In genomic region chr12:73240110-73240509, GRCh38 we compare ENCODE assay signal across 2 cellular contexts.
TF ChIP-seq lines count a peak whose summit lies in the region.

No MANE protein-coding gene starts in this region.

TF ChIP-seq in HepG2, 621 proteins besides CTCF, POLR2A, EP300 and RAD21 (continued from another document):
- no peak for TF ChIP-seq ZNF142 (CRISPR knock-in tag; IDR thresholded peaks at IDR 0.05)
- no peak for TF ChIP-seq CC2D1A (CRISPR knock-in tag; IDR thresholded peaks at IDR 0.05)
- no peak for TF ChIP-seq ZSCAN30 (CRISPR knock-in tag; IDR thresholded peaks at IDR 0.05)
- TF ChIP-seq ZNF737 (CRISPR knock-in tag; IDR thresholded peaks at IDR 0.05; ENCODE audit: borderline replicate concordance) = no peak
- no peak for TF ChIP-seq HOXD1 (CRISPR knock-in tag; IDR thresholded peaks at IDR 0.05)
- no peak for TF ChIP-seq HMGXB4 (CRISPR knock-in tag; IDR thresholded peaks at IDR 0.05; ENCODE audit: borderline replicate concordance in 1 of 2, low read depth in 1 of 2)
- TF ChIP-seq SAFB2 (CRISPR knock-in tag; IDR thresholded peaks at IDR 0.05; ENCODE audit: borderline replicate concordance, low read depth) = no peak
- TF ChIP-seq ZNF512 (CRISPR knock-in tag; IDR thresholded peaks at IDR 0.05) = no peak
- TF ChIP-seq ATF3 (CRISPR knock-in tag; IDR thresholded peaks at IDR 0.05) = no peak
- TF ChIP-seq SP2 (CRISPR knock-in tag; IDR thresholded peaks at IDR 0.05) = no peak
- TF ChIP-seq HMG20B (CRISPR knock-in tag; conservative IDR thresholded peaks at IDR 0.05) = no peak
- no peak for TF ChIP-seq RARA (CRISPR knock-in tag; IDR thresholded peaks at IDR 0.05)
- TF ChIP-seq MAFK (conservative IDR thresholded peaks at IDR 0.05 in 1 of 2, IDR thresholded peaks at IDR 0.05 in 1 of 2; ENCODE audit: low read length in 2 of 2) = peak; percentile 47 to 87
- no peak for TF ChIP-seq ZNF264 (CRISPR knock-in tag; IDR thresholded peaks at IDR 0.05)
- no peak for TF ChIP-seq ZBTB1 (CRISPR knock-in tag; IDR thresholded peaks at IDR 0.05; ENCODE audit: borderline replicate concordance)
- TF ChIP-seq MAFF (IDR thresholded peaks at IDR 0.05; ENCODE audit: low read depth, low read length) = peak; percentile 69

TF ChIP-seq in K562, 482 proteins besides CTCF, POLR2A, EP300 and RAD21 (continued from another document):
- TF ChIP-seq GATA2 (CRISPR knock-in tag; IDR thresholded peaks at IDR 0.05) (no peak), ZKSCAN3 (CRISPR knock-in tag; IDR thresholded peaks at IDR 0.05) (no peak), KDM1A (IDR thresholded peaks at IDR 0.05) (no peak), HDGF (IDR thresholded peaks at IDR 0.05) (no peak), AFF1 (IDR thresholded peaks at IDR 0.05; ENCODE audit: low read depth in 1 of 2, partially characterized antibody in 2 of 2) (no peak), PHTF2 (CRISPR knock-in tag; IDR thresholded peaks at IDR 0.05) (no peak), MAFF (IDR thresholded peaks at IDR 0.05; ENCODE audit: low read length) (peak; percentile 39; the same call in 1 of the 2 replicates), TFAP4 (CRISPR knock-in tag; IDR thresholded peaks at IDR 0.05; ENCODE audit: borderline replicate concordance) (no peak), POLR2AphosphoS5 (IDR thresholded peaks at IDR 0.05; ENCODE audit: control insufficient read depth, insufficient read depth, low read depth, low read length) (no peak), ZNF589 (CRISPR knock-in tag; IDR thresholded peaks at IDR 0.05; ENCODE audit: low read depth) (no peak), ZHX1 (conservative IDR thresholded peaks at IDR 0.05; ENCODE audit: low read length) (no peak), SMARCB1 (IDR thresholded peaks at IDR 0.05; ENCODE audit: insufficient read length, low read depth) (no peak), DDX20 (tag; IDR thresholded peaks at IDR 0.05; ENCODE audit: low read depth) (no peak)
TF ChIP-seq in K562: peak in this region for 4.
